20 cellular contexts compared by ENCODE assay signal in the genomic region with DNA sequence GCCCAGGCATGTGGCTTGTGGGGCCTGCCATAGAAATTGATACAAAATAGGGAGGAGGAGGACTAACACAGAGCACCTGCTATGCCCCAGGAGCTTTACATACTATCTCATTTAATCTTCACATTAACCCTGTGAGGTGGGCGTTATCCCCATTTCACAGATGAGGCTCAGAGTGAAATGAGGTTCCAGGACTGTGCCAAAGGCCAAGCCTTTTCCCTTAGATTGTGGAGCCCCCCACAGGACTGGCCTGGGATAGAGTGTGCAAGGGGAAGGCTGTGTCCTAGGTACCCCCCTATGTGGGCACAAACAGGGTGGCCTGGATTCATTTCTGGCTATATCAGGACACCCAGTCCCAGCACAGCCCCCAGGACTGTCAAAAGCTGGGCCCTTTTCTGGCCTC. TPM values are rescaled to one million over a fixed set of nuclear protein-coding genes. Genes with fewer than 3 reads are reported as not detected.
A peak's percentile ranks its signal among the peaks of the same experiment; 100 is the strongest.
DNase-seq lines count a peak whose midpoint lies in the region; ATAC-seq and TF ChIP-seq lines count a peak whose summit lies in the region.
"Had no signal": no experiment of that assay in that cellular context is flagged by ENCODE, and none has a peak within 500 bp of the region (broad histone marks: within the 10 kb centered on the region; RNA-seq: fewer than 3 reads in every experiment).

No MANE protein-coding gene starts in this region.

- no peaks in the 10 kb centered on the region for H3K27me3 ChIP-seq in CD8-positive, alpha-beta T cell (ENCODE audit: insufficient read depth, low read length)
- no peaks in the 10 kb centered on the region for H3K27me3 ChIP-seq in GM23338 (ENCODE audit: insufficient read depth)
- H3K27me3 ChIP-seq: neutrophil, sigmoid colon, uterus had no signal

- DNase-seq in CD8-positive, alpha-beta T cell, result no peak
- DNase-seq in GM23338 (ENCODE audit: low spot score), result peak; percentile 30
- no peak for DNase-seq in activated T-helper 1 cell treated with anti-CD3 and anti-CD28 coated beads, Interleukin-12 subunit alpha, Interleukin-12 subunit beta, Interleukin-2, Interleukin-4 antibody, amounts not matched to agents 30 ng/mL and 10 ng/mL and 1 ng/mL, durations not matched to agents 14 hours and 24 hours and 36 hours (ENCODE audit: low spot score)
- no peak for DNase-seq in naive thymus-derived CD8-positive, alpha-beta T cell
- no peak for DNase-seq in activated CD8-positive, alpha-beta memory T cell treated with anti-CD3 and anti-CD28 coated beads, Interleukin-2, amount 10 ng/mL, durations not matched to agents 7 days and 5 days
- DNase-seq in NOMO-1 treated with dmso at 0.1 percent for 144 hours (lab: John Stamatoyannopoulos, UW; ENCODE audit: unreplicated experiment), result no peak
- no peak for DNase-seq in KBM-7
- DNase-seq: C1 segment of cervical spinal cord; cerebellar nuclear complex; foreskin fibroblast; HCEC 1CT; lower lobe of right lung; NCI-H1694; NCI-H345; sigmoid colon; stimulated activated CD4-positive, alpha-beta T cell treated with anti-CD3 and anti-CD28 coated beads, Interleukin-4, amount 100 ng/mL, for 4 hours; uterus had no signal

- H3K27me3 Mint-ChIP-seq in CD8-positive, alpha-beta T cell (ENCODE audit: low read depth), result no peaks in the 10 kb centered on the region
- peaks cover 7% of the 10 kb centered on the region for H3K27me3 Mint-ChIP-seq in GM23338 (ENCODE audit: insufficient read depth, low read depth, poor library complexity)
- H3K27me3 Mint-ChIP-seq in activated T-helper 1 cell treated with anti-CD3 and anti-CD28 coated beads, Interleukin-12 subunit alpha, Interleukin-12 subunit beta, Interleukin-2, Interleukin-4 antibody, amounts not matched to agents 30 ng/mL and 10 ng/mL and 1 ng/mL, durations not matched to agents 14 hours and 24 hours and 36 hours (ENCODE audit: insufficient read depth), result no peaks in the 10 kb centered on the region
- H3K27me3 Mint-ChIP-seq in naive thymus-derived CD8-positive, alpha-beta T cell, result no peaks in the 10 kb centered on the region
- no peaks in the 10 kb centered on the region for H3K27me3 Mint-ChIP-seq in activated CD8-positive, alpha-beta memory T cell treated with anti-CD3 and anti-CD28 coated beads, Interleukin-2, amount 10 ng/mL, durations not matched to agents 7 days and 5 days

- H3K79me2 ChIP-seq in GM23338 (replicated peaks; ENCODE audit: insufficient read depth), result peaks cover 28% of the 10 kb centered on the region

- no peaks in the 10 kb centered on the region for H3K9me2 ChIP-seq in GM23338 (ENCODE audit: insufficient read depth)

- H3K4me1 ChIP-seq in CD8-positive, alpha-beta T cell (ENCODE audit: insufficient read depth, low read length), result peaks cover 28% of the 10 kb centered on the region
- H3K4me1 ChIP-seq in GM23338 (ENCODE audit: insufficient read depth), result peaks cover 11% of the 10 kb centered on the region

- TF ChIP-seq CTCF in CD8-positive, alpha-beta T cell (IDR thresholded peaks at IDR 0.05), result no peak
- TF ChIP-seq CTCF in GM23338 (conservative IDR thresholded peaks at IDR 0.05; ENCODE audit: low read depth in 2 of 2), result peak in 1 of 2 experiments; percentile 55; a peak in 3 of 4 replicates

- H3K27ac ChIP-seq in CD8-positive, alpha-beta T cell (ENCODE audit: low read depth, low read length), result no peak overlapping the region
- no peak overlapping the region for H3K27ac ChIP-seq in GM23338 (ENCODE audit: low read depth)
- H3K27ac ChIP-seq: lower lobe of right lung, neutrophil, sigmoid colon, SK-N-MC, uterus had no signal

- POLR2A ChIA-PET in CD8-positive, alpha-beta T cell (lab: Charles Lee), result no interaction called here
- POLR2A ChIA-PET in naive thymus-derived CD8-positive, alpha-beta T cell (lab: Charles Lee), result interaction anchor here (1.5 kb wide), 1 partner anchor 29 kb away, joined by 5 read pairs; no protein-coding TSS in a partner anchor

- intact Hi-C loops in CD8-positive, alpha-beta T cell (cut with DNase I, micrococcal nuclease), result loop anchor here in 1 of 2 experiments (5.0 to 10.0 kb wide), 3 partner anchors 124 to 1121 kb away; a partner anchor contains a TSS
- intact Hi-C loops in activated T-helper 1 cell treated with anti-CD3 and anti-CD28 coated beads, Interleukin-12 subunit alpha, Interleukin-12 subunit beta, Interleukin-2, Interleukin-4 antibody, amounts not matched to agents 30 ng/mL and 10 ng/mL and 1 ng/mL, durations not matched to agents 14 hours and 24 hours and 36 hours (cut with micrococcal nuclease), result loop anchor here (10.0 kb wide), 2 partner anchors 779 to 1791 kb away; a partner anchor contains a TSS

- CTCF ChIA-PET in CD8-positive, alpha-beta T cell (lab: Charles Lee), result interaction anchor here (2.2 to 4.5 kb wide), 2 partner anchors 30 to 34 kb away, joined by 8 to 20 read pairs; a partner anchor contains a TSS
- CTCF ChIA-PET in activated CD8-positive, alpha-beta memory T cell treated with anti-CD3 and anti-CD28 coated beads, Interleukin-2, amount 10 ng/mL, durations not matched to agents 7 days and 5 days (lab: Charles Lee), result interaction anchor here (2.3 to 3.3 kb wide), 2 partner anchors 30 to 34 kb away, joined by 8 to 11 read pairs; a partner anchor contains a TSS

- peaks cover 43% of the 10 kb centered on the region for H3K4me1 Mint-ChIP-seq in CD8-positive, alpha-beta T cell (ENCODE audit: low read depth)
- H3K4me1 Mint-ChIP-seq in GM23338, result peaks cover 18% of the 10 kb centered on the region
- peaks cover 43% of the 10 kb centered on the region for H3K4me1 Mint-ChIP-seq in activated T-helper 1 cell treated with anti-CD3 and anti-CD28 coated beads, Interleukin-12 subunit alpha, Interleukin-12 subunit beta, Interleukin-2, Interleukin-4 antibody, amounts not matched to agents 30 ng/mL and 10 ng/mL and 1 ng/mL, durations not matched to agents 14 hours and 24 hours and 36 hours (ENCODE audit: low read depth)
- H3K4me1 Mint-ChIP-seq in naive thymus-derived CD8-positive, alpha-beta T cell, result peaks cover 29 to 42% (median 41%) of the 10 kb centered on the region in 4 donors
- H3K4me1 Mint-ChIP-seq in activated CD8-positive, alpha-beta memory T cell treated with anti-CD3 and anti-CD28 coated beads, Interleukin-2, amount 10 ng/mL, durations not matched to agents 7 days and 5 days, result peaks cover 36% of the 10 kb centered on the region

- in situ Hi-C loops in KBM-7 (cut with MboI; ENCODE audit: low pct_unique_long_range_greater_than_20kb, low sequenced_read_pairs), result loop anchor here (25.0 kb wide), 1 partner anchor 751 kb away; a partner anchor contains a TSS

- H3F3A ChIP-seq in GM23338 (replicated peaks; ENCODE audit: low read depth), result 0 out of 2 replicates have a peak, but pooled peaks cover 8% of the 10 kb centered on the region

- no peaks in the 10 kb centered on the region for H3K9me3 Mint-ChIP-seq in CD8-positive, alpha-beta T cell
- no peaks in the 10 kb centered on the region; the same call in 2 of the 3 replicates for H3K9me3 Mint-ChIP-seq in GM23338
- no peaks in the 10 kb centered on the region for H3K9me3 Mint-ChIP-seq in activated T-helper 1 cell treated with anti-CD3 and anti-CD28 coated beads, Interleukin-12 subunit alpha, Interleukin-12 subunit beta, Interleukin-2, Interleukin-4 antibody, amounts not matched to agents 30 ng/mL and 10 ng/mL and 1 ng/mL, durations not matched to agents 14 hours and 24 hours and 36 hours
- no peaks in the 10 kb centered on the region for H3K9me3 Mint-ChIP-seq in naive thymus-derived CD8-positive, alpha-beta T cell
- H3K9me3 Mint-ChIP-seq in activated CD8-positive, alpha-beta memory T cell treated with anti-CD3 and anti-CD28 coated beads, Interleukin-2, amount 10 ng/mL, durations not matched to agents 7 days and 5 days (ENCODE audit: low read depth), result no peaks in the 10 kb centered on the region

- no peak overlapping the region for H3K4me3 ChIP-seq in CD8-positive, alpha-beta T cell (ENCODE audit: low read depth, low read length)
- no peak overlapping the region for H3K4me3 ChIP-seq in GM23338
- H3K4me3 ChIP-seq: GM12878, lower lobe of right lung, sigmoid colon, SK-N-MC, uterus had no signal

- no peak overlapping the region for H2AFZ ChIP-seq in GM23338

- ATAC-seq in CD8-positive, alpha-beta T cell, result no peak
- ATAC-seq in GM23338, result no peak
- ATAC-seq in naive thymus-derived CD8-positive, alpha-beta T cell, result no peak
- no peak for ATAC-seq in activated CD8-positive, alpha-beta memory T cell treated with anti-CD3 and anti-CD28 coated beads, Interleukin-2, amount 10 ng/mL, durations not matched to agents 7 days and 5 days
- ATAC-seq: GM12878, lower lobe of right lung had no signal

- H3K27ac Mint-ChIP-seq in CD8-positive, alpha-beta T cell, result peak overlapping the region; percentile 27
- H3K27ac Mint-ChIP-seq in GM23338, result no peak overlapping the region
- no peak overlapping the region for H3K27ac Mint-ChIP-seq in activated T-helper 1 cell treated with anti-CD3 and anti-CD28 coated beads, Interleukin-12 subunit alpha, Interleukin-12 subunit beta, Interleukin-2, Interleukin-4 antibody, amounts not matched to agents 30 ng/mL and 10 ng/mL and 1 ng/mL, durations not matched to agents 14 hours and 24 hours and 36 hours
- H3K27ac Mint-ChIP-seq in naive thymus-derived CD8-positive, alpha-beta T cell, result peak overlapping the region in 4 of 10 donors; percentile 15 to 98 (median 50)
- no peak overlapping the region for H3K27ac Mint-ChIP-seq in activated CD8-positive, alpha-beta memory T cell treated with anti-CD3 and anti-CD28 coated beads, Interleukin-2, amount 10 ng/mL, durations not matched to agents 7 days and 5 days

- no peak overlapping the region for H3K4me2 ChIP-seq in GM23338

- H4K20me1 ChIP-seq in GM23338 (replicated peaks; ENCODE audit: insufficient read depth), result peaks cover 12% of the 10 kb centered on the region

- peak overlapping the region; percentile 29 for H3K4me3 Mint-ChIP-seq in CD8-positive, alpha-beta T cell
- no peak overlapping the region for H3K4me3 Mint-ChIP-seq in GM23338
- peak overlapping the region; percentile 27 for H3K4me3 Mint-ChIP-seq in activated T-helper 1 cell treated with anti-CD3 and anti-CD28 coated beads, Interleukin-12 subunit alpha, Interleukin-12 subunit beta, Interleukin-2, Interleukin-4 antibody, amounts not matched to agents 30 ng/mL and 10 ng/mL and 1 ng/mL, durations not matched to agents 14 hours and 24 hours and 36 hours
- H3K4me3 Mint-ChIP-seq in naive thymus-derived CD8-positive, alpha-beta T cell, result peak overlapping the region in 6 of 10 donors; percentile 11 to 100 (median 71)
- no peak overlapping the region for H3K4me3 Mint-ChIP-seq in activated CD8-positive, alpha-beta memory T cell treated with anti-CD3 and anti-CD28 coated beads, Interleukin-2, amount 10 ng/mL, durations not matched to agents 7 days and 5 days

- no peaks in the 10 kb centered on the region for H3K36me3 ChIP-seq in CD8-positive, alpha-beta T cell (ENCODE audit: insufficient read depth, low read length)
- 0 out of 2 replicates have a peak, but pooled peaks cover 3% of the 10 kb centered on the region for H3K36me3 ChIP-seq in GM23338 (ENCODE audit: insufficient read depth)
- H3K36me3 ChIP-seq: neutrophil, uterus had no signal

- H3K36me3 Mint-ChIP-seq in CD8-positive, alpha-beta T cell, result peaks cover 23% of the 10 kb centered on the region
- peaks cover 15% of the 10 kb centered on the region for H3K36me3 Mint-ChIP-seq in GM23338 (ENCODE audit: low read depth)
- peaks cover 18% of the 10 kb centered on the region for H3K36me3 Mint-ChIP-seq in activated T-helper 1 cell treated with anti-CD3 and anti-CD28 coated beads, Interleukin-12 subunit alpha, Interleukin-12 subunit beta, Interleukin-2, Interleukin-4 antibody, amounts not matched to agents 30 ng/mL and 10 ng/mL and 1 ng/mL, durations not matched to agents 14 hours and 24 hours and 36 hours (ENCODE audit: low read depth)
- H3K36me3 Mint-ChIP-seq in naive thymus-derived CD8-positive, alpha-beta T cell, result peaks cover 0 to 14% (median 4%) of the 10 kb centered on the region in 3 donors
- peaks cover 10% of the 10 kb centered on the region for H3K36me3 Mint-ChIP-seq in activated CD8-positive, alpha-beta memory T cell treated with anti-CD3 and anti-CD28 coated beads, Interleukin-2, amount 10 ng/mL, durations not matched to agents 7 days and 5 days

- H3K9me3 ChIP-seq in CD8-positive, alpha-beta T cell (ENCODE audit: low read length), result no peaks in the 10 kb centered on the region
- H3K9me3 ChIP-seq: lower lobe of right lung, neutrophil, sigmoid colon, uterus had no signal

RNA-seq across cellular contexts. Expression of a gene that starts 2.2 kb away (rescaled TPM):
- 100 to 1,000 TPM in 1 of 2 experiments, 10 to 100 TPM in 1; 97.5 to 114 TPM for total RNA-seq in CD8-positive, alpha-beta T cell
- total RNA-seq in GM23338 (2014; rRNA removed; shearing (Covaris generic)), result 242 and 270 TPM in 2 replicates
- polyA plus RNA-seq in GM23338 (2016; fragmentation: Nextera tagmentation; extraction: Ambion mirVana), result 145 and 151 TPM in 2 replicates
- total RNA-seq in activated T-helper 1 cell treated with anti-CD3 and anti-CD28 coated beads, Interleukin-12 subunit alpha, Interleukin-12 subunit beta, Interleukin-2, Interleukin-4 antibody, amounts not matched to agents 30 ng/mL and 10 ng/mL and 1 ng/mL, durations not matched to agents 14 hours and 24 hours and 36 hours, result 167 and 174 TPM in 2 replicates
- 100 to 1,000 TPM; 115 to 118 TPM for total RNA-seq in naive thymus-derived CD8-positive, alpha-beta T cell
- 100 to 1,000 TPM; 209 to 255 (median 225) TPM for polyA plus RNA-seq in naive thymus-derived CD8-positive, alpha-beta T cell
- 100 to 1,000 TPM; 137 to 170 TPM for total RNA-seq in activated CD8-positive, alpha-beta memory T cell treated with anti-CD3 and anti-CD28 coated beads, Interleukin-2, amount 10 ng/mL, durations not matched to agents 7 days and 5 days

RNA-seq across cellular contexts. Expression of a gene that starts 30.1 kb away (rescaled TPM):
- total RNA-seq in CD8-positive, alpha-beta T cell, result 1 to 10 TPM; 8.0 to 8.3 TPM
- 34.5 and 42.7 TPM in 2 replicates for total RNA-seq in GM23338 (2014; rRNA removed; shearing (Covaris generic))
- polyA plus RNA-seq in GM23338 (2016; fragmentation: Nextera tagmentation; extraction: Ambion mirVana), result 18.3 and 20.8 TPM in 2 replicates
- total RNA-seq in activated T-helper 1 cell treated with anti-CD3 and anti-CD28 coated beads, Interleukin-12 subunit alpha, Interleukin-12 subunit beta, Interleukin-2, Interleukin-4 antibody, amounts not matched to agents 30 ng/mL and 10 ng/mL and 1 ng/mL, durations not matched to agents 14 hours and 24 hours and 36 hours, result 2.6 and 3.3 TPM in 2 replicates
- total RNA-seq in naive thymus-derived CD8-positive, alpha-beta T cell, result 10 to 100 TPM; 29.8 to 31.9 TPM
- polyA plus RNA-seq in naive thymus-derived CD8-positive, alpha-beta T cell, result 10 to 100 TPM; 18.4 to 26.3 (median 19.5) TPM
- total RNA-seq in activated CD8-positive, alpha-beta memory T cell treated with anti-CD3 and anti-CD28 coated beads, Interleukin-2, amount 10 ng/mL, durations not matched to agents 7 days and 5 days, result 1 to 10 TPM; 3.7 to 5.3 TPM

RNA-seq across cellular contexts. Expression of a gene that starts 54.4 kb away (rescaled TPM):
- not detected for total RNA-seq in CD8-positive, alpha-beta T cell
- total RNA-seq in GM23338 (2014; rRNA removed; shearing (Covaris generic)), result 13.3 and 18.6 TPM in 2 replicates
- polyA plus RNA-seq in GM23338 (2016; fragmentation: Nextera tagmentation; extraction: Ambion mirVana), result 5.9 and 7.4 TPM in 2 replicates
- not detected in 2 replicates for total RNA-seq in activated T-helper 1 cell treated with anti-CD3 and anti-CD28 coated beads, Interleukin-12 subunit alpha, Interleukin-12 subunit beta, Interleukin-2, Interleukin-4 antibody, amounts not matched to agents 30 ng/mL and 10 ng/mL and 1 ng/mL, durations not matched to agents 14 hours and 24 hours and 36 hours
- total RNA-seq in naive thymus-derived CD8-positive, alpha-beta T cell, result not detected
- not detected for polyA plus RNA-seq in naive thymus-derived CD8-positive, alpha-beta T cell
- total RNA-seq in activated CD8-positive, alpha-beta memory T cell treated with anti-CD3 and anti-CD28 coated beads, Interleukin-2, amount 10 ng/mL, durations not matched to agents 7 days and 5 days, result not detected

Comparison
In these comparisons a context has a peak if more than half of its experiments do, and no peak if none do; other contexts are left out.
1. H3K4me3 Mint-ChIP-seq: peak in CD8-positive, alpha-beta T cell (single experiment), activated T-helper 1 cell treated with anti-CD3 and anti-CD28 coated beads, Interleukin-12 subunit alpha, Interleukin-12 subunit beta, Interleukin-2, Interleukin-4 antibody, amounts not matched to agents 30 ng/mL and 10 ng/mL and 1 ng/mL, durations not matched to agents 14 hours and 24 hours and 36 hours (single experiment) and naive thymus-derived CD8-positive, alpha-beta T cell (6 of 10); none in GM23338 (single experiment) and activated CD8-positive, alpha-beta memory T cell treated with anti-CD3 and anti-CD28 coated beads, Interleukin-2, amount 10 ng/mL, durations not matched to agents 7 days and 5 days (single experiment).
2. RNA of a gene that starts 54.4 kb away (total RNA-seq): 13.3 to 18.6 TPM in GM23338; not detected in CD8-positive, alpha-beta T cell, not detected in activated T-helper 1 cell treated with anti-CD3 and anti-CD28 coated beads, Interleukin-12 subunit alpha, Interleukin-12 subunit beta, Interleukin-2, Interleukin-4 antibody, amounts not matched to agents 30 ng/mL and 10 ng/mL and 1 ng/mL, durations not matched to agents 14 hours and 24 hours and 36 hours, not detected in naive thymus-derived CD8-positive, alpha-beta T cell and not detected in activated CD8-positive, alpha-beta memory T cell treated with anti-CD3 and anti-CD28 coated beads, Interleukin-2, amount 10 ng/mL, durations not matched to agents 7 days and 5 days; every median in the first group is over 10 times any median in the second.